Comparison of ENCODE assay signal across 1 cellular context in genomic region chr6:129747588-129748112, GRCh38.
TF ChIP-seq lines count a peak whose summit lies in the region.

No MANE protein-coding gene starts in this region.

TF ChIP-seq in K562, 482 proteins besides CTCF, POLR2A, EP300 and RAD21 (continued from another document):
- TF ChIP-seq ID3 (CRISPR knock-in tag; IDR thresholded peaks at IDR 0.05), result no peak
- TF ChIP-seq ID3 (tag; IDR thresholded peaks at IDR 0.05), result no peak
- no peak for TF ChIP-seq TBL1XR1 (IDR thresholded peaks at IDR 0.05; ENCODE audit: low read length in 2 of 2)
- no peak for TF ChIP-seq SRSF7 (optimal IDR thresholded peaks at IDR 0.05; ENCODE audit: low read depth, low read length)
- no peak for TF ChIP-seq POLR2G (IDR thresholded peaks at IDR 0.05; ENCODE audit: low read depth, low read length)
